Comparison of ENCODE assay signal across 26 cellular contexts in genomic region chr11:15195454-15196200, GRCh38.
DNase-seq lines count a peak whose midpoint lies in the region; ATAC-seq and TF ChIP-seq lines count a peak whose summit lies in the region.
"Had no signal": no experiment of that assay in that cellular context is flagged by ENCODE, and none has a peak within 500 bp of the region (broad histone marks: within the 10 kb centered on the region; RNA-seq: fewer than 3 reads in every experiment).

No MANE protein-coding gene starts in this region.

- H3K27ac ChIP-seq in ACC112 (ENCODE audit: low read depth, low read length): peak overlapping the region; percentile 68
- H3K27ac ChIP-seq in endodermal cell (ENCODE audit: low read depth, low read length): no peak overlapping the region
- peak overlapping the region; percentile 94 for H3K27ac ChIP-seq in mesenchymal stem cell (ENCODE audit: low read length, poor library complexity, severe bottlenecking)
- H3K27ac ChIP-seq: esophagus squamous epithelium, SK-N-MC had no signal

- TF ChIP-seq CTCF in HFFc6 (IDR thresholded peaks at IDR 0.05) (no peak), endodermal cell (conservative IDR thresholded peaks at IDR 0.05) (no peak)

- H3K9ac ChIP-seq in endodermal cell (ENCODE audit: extremely low read depth, low read length, poor library complexity, severe bottlenecking) (no peak overlapping the region), mesenchymal stem cell (ENCODE audit: low read length) (peak overlapping the region; percentile 5)

- no peaks in the 10 kb centered on the region for H3K79me1 ChIP-seq in mesenchymal stem cell (replicated peaks; ENCODE audit: low read length, poor library complexity, severe bottlenecking)

- no peak overlapping the region for H3K18ac ChIP-seq in mesenchymal stem cell (ENCODE audit: low read depth in 1 of 2, low read length in 2 of 2)

- H3K4me1 Mint-ChIP-seq in HFFc6 (ENCODE audit: low read depth) (peaks cover 39% of the 10 kb centered on the region), endodermal cell (peaks cover 9% of the 10 kb centered on the region)
- no peaks in the 10 kb centered on the region for H3K4me1 Mint-ChIP-seq in stimulated activated naive CD8-positive, alpha-beta T cell treated with anti-CD3 and anti-CD28 coated beads, Interleukin-15, amount 100 ng/mL, for 72 hours
- H3K4me1 Mint-ChIP-seq: activated CD8-positive, alpha-beta memory T cell treated with anti-CD3 and anti-CD28 coated beads, Interleukin-2, amount 10 ng/mL, durations not matched to agents 7 days and 5 days; immature natural killer cell; neural crest cell had no signal

- no peak overlapping the region for H3K14ac ChIP-seq in mesenchymal stem cell (ENCODE audit: low read length in 2 of 2)

- no peaks in the 10 kb centered on the region for H3K27me3 ChIP-seq in ACC112 (ENCODE audit: insufficient read depth, low read length)
- H3K27me3 ChIP-seq in endodermal cell (ENCODE audit: control insufficient read depth, insufficient read depth, low read length, poor library complexity, severe bottlenecking): peaks cover 8% of the 10 kb centered on the region
- no peaks in the 10 kb centered on the region for H3K27me3 ChIP-seq in mesenchymal stem cell (ENCODE audit: control insufficient read depth in 1 of 2, insufficient read depth in 1 of 2, low read length in 2 of 2)
- H3K27me3 ChIP-seq: esophagus squamous epithelium had no signal

- H3K4me3 ChIP-seq in ACC112 (ENCODE audit: low read depth, low read length): 0 out of 2 replicates have a peak overlapping the region, but pooled peaks have one; percentile 38
- no peak overlapping the region for H3K4me3 ChIP-seq in endodermal cell (ENCODE audit: low read length)
- H3K4me3 ChIP-seq in mesenchymal stem cell (ENCODE audit: insufficient read depth in 1 of 2, low read depth in 1 of 2, low read length in 2 of 2): no peak overlapping the region
- H3K4me3 ChIP-seq: esophagus squamous epithelium, SK-N-MC had no signal

- no peak overlapping the region for H3K4ac ChIP-seq in mesenchymal stem cell (ENCODE audit: low read depth in 1 of 2, low read length in 2 of 2)

- H3K23ac ChIP-seq in mesenchymal stem cell (ENCODE audit: low read length in 2 of 2): no peak overlapping the region

- H3K4me2 ChIP-seq in mesenchymal stem cell (ENCODE audit: low read length, poor library complexity, severe bottlenecking): peak overlapping the region; percentile 24

- 79 to 90% methylated on average over 2 of the region's 2 CpGs for WGBS in endodermal cell (ENCODE audit: insufficient coverage in 1 of 2, insufficient read length in 1 of 2), 2 experiments
- WGBS in mesenchymal stem cell: 73% methylated on average over 2 of the region's 2 CpGs

- H3K9me3 ChIP-seq in endodermal cell (ENCODE audit: control insufficient read depth, low read length) (no peaks in the 10 kb centered on the region), mesenchymal stem cell (ENCODE audit: control insufficient read depth, low read length) (no peaks in the 10 kb centered on the region)
- H3K9me3 ChIP-seq: esophagus squamous epithelium had no signal

- peak overlapping the region; percentile 55 for H3K27ac Mint-ChIP-seq in HFFc6
- no peak overlapping the region for H3K27ac Mint-ChIP-seq in endodermal cell
- H3K27ac Mint-ChIP-seq in stimulated activated naive CD8-positive, alpha-beta T cell treated with anti-CD3 and anti-CD28 coated beads, Interleukin-15, amount 100 ng/mL, for 72 hours: peak overlapping the region in 1 of 2 donors; percentile 49
- H3K27ac Mint-ChIP-seq: activated CD8-positive, alpha-beta memory T cell treated with anti-CD3 and anti-CD28 coated beads, Interleukin-2, amount 10 ng/mL, durations not matched to agents 7 days and 5 days; CD8-positive, alpha-beta T cell; immature natural killer cell had no signal

- no peaks in the 10 kb centered on the region for H3K79me2 ChIP-seq in ACC112 (ENCODE audit: control insufficient read depth, insufficient read depth, low read length, unreplicated experiment)

- H3K4me3 Mint-ChIP-seq in HFFc6: no peak overlapping the region
- no peak overlapping the region for H3K4me3 Mint-ChIP-seq in endodermal cell
- H3K4me3 Mint-ChIP-seq in stimulated activated naive CD8-positive, alpha-beta T cell treated with anti-CD3 and anti-CD28 coated beads, Interleukin-15, amount 100 ng/mL, for 72 hours: no peak overlapping the region
- H3K4me3 Mint-ChIP-seq: activated CD8-positive, alpha-beta memory T cell treated with anti-CD3 and anti-CD28 coated beads, Interleukin-2, amount 10 ng/mL, durations not matched to agents 7 days and 5 days; CD8-positive, alpha-beta T cell; immature natural killer cell; neural crest cell had no signal

- peak overlapping the region; percentile 70 for H2AK5ac ChIP-seq in mesenchymal stem cell (ENCODE audit: low read length, severe bottlenecking)

- H2BK12ac ChIP-seq in mesenchymal stem cell (ENCODE audit: low read length in 2 of 2): no peak overlapping the region

- H3K9me3 Mint-ChIP-seq in HFFc6: no peaks in the 10 kb centered on the region
- H3K9me3 Mint-ChIP-seq in endodermal cell: no peaks in the 10 kb centered on the region
- H3K9me3 Mint-ChIP-seq in stimulated activated naive CD8-positive, alpha-beta T cell treated with anti-CD3 and anti-CD28 coated beads, Interleukin-15, amount 100 ng/mL, for 72 hours: no peaks in the 10 kb centered on the region
- H3K9me3 Mint-ChIP-seq: CD8-positive, alpha-beta T cell; immature natural killer cell; neural crest cell had no signal

- H3K36me3 ChIP-seq in ACC112 (ENCODE audit: insufficient read depth, low read length) (no peaks in the 10 kb centered on the region), endodermal cell (ENCODE audit: control insufficient read depth, insufficient read depth, low read length) (no peaks in the 10 kb centered on the region), mesenchymal stem cell (ENCODE audit: control insufficient read depth in 1 of 2, insufficient read depth in 2 of 2, low read depth in 1 of 2, low read length in 2 of 2) (no peaks in the 10 kb centered on the region)
- H3K36me3 ChIP-seq: esophagus squamous epithelium had no signal

- no peak overlapping the region for H4K8ac ChIP-seq in mesenchymal stem cell (ENCODE audit: low read length)

- no peaks in the 10 kb centered on the region for H3K36me3 Mint-ChIP-seq in HFFc6 (ENCODE audit: low read depth)
- no peaks in the 10 kb centered on the region for H3K36me3 Mint-ChIP-seq in endodermal cell (ENCODE audit: low read depth)
- H3K36me3 Mint-ChIP-seq: activated CD8-positive, alpha-beta memory T cell treated with anti-CD3 and anti-CD28 coated beads, Interleukin-2, amount 10 ng/mL, durations not matched to agents 7 days and 5 days; CD8-positive, alpha-beta T cell; immature natural killer cell had no signal

- H3K27me3 Mint-ChIP-seq in HFFc6 (ENCODE audit: insufficient read depth) (no peaks in the 10 kb centered on the region), endodermal cell (ENCODE audit: insufficient read depth) (peaks cover 11% of the 10 kb centered on the region)
- H3K27me3 Mint-ChIP-seq in stimulated activated naive CD8-positive, alpha-beta T cell treated with anti-CD3 and anti-CD28 coated beads, Interleukin-15, amount 100 ng/mL, for 72 hours: peaks cover 21% of the 10 kb centered on the region

- DNase-seq in HFFc6 (no peak), endodermal cell (peak; percentile 33), mesenchymal stem cell (no peak), NOMO-1 (lab: John Stamatoyannopoulos, UW; ENCODE audit: unreplicated experiment in 2 of 2) (no peak), iPS-NIHi11 (ENCODE audit: low spot score) (no peak)
- DNase-seq in stimulated activated naive CD8-positive, alpha-beta T cell treated with anti-CD3 and anti-CD28 coated beads, Interleukin-15, amount 100 ng/mL, for 72 hours: no peak
- no peak for DNase-seq in activated CD4-positive, alpha-beta T cell treated with anti-CD3 and anti-CD28 coated beads, Interleukin-2, amount 50 U/mL, for 48 hours
- DNase-seq: activated CD4-positive, CD25-positive, alpha-beta regulatory T cell treated with anti-CD3 and anti-CD28 coated beads, Interleukin-2, amount 50 U/mL, for 72 hours; activated CD8-positive, alpha-beta memory T cell treated with anti-CD3 and anti-CD28 coated beads, Interleukin-2, amount 10 ng/mL, durations not matched to agents 7 days and 5 days; activated effector memory CD4-positive, alpha-beta T cell treated with Interleukin-2 at 50 U/mL for 16 hours; caudate nucleus; CD8-positive, alpha-beta T cell; esophagus squamous epithelium; H7; immature natural killer cell; KBM-7; NCI-H1048; NCI-H2171 treated with DMSO at 0.1 percent for 48 hours; NCI-H774; right cardiac atrium; stimulated activated naive CD4-positive, alpha-beta T cell treated with Interleukin-2 at 50 U/mL for 16 hours; T-helper 9 cell; trophoblast cell had no signal

- H3K4me1 ChIP-seq in ACC112 (ENCODE audit: control insufficient read depth, insufficient read depth, low read length, unreplicated experiment) (peaks cover 54% of the 10 kb centered on the region), endodermal cell (ENCODE audit: control insufficient read depth, insufficient read depth, low read length) (peaks cover 4% of the 10 kb centered on the region), mesenchymal stem cell (ENCODE audit: control insufficient read depth, insufficient read depth, low read depth, low read length) (peaks cover 8% of the 10 kb centered on the region)
- H3K4me1 ChIP-seq: esophagus squamous epithelium had no signal

- H4K91ac ChIP-seq in mesenchymal stem cell (ENCODE audit: low read length): no peak overlapping the region

- H2BK120ac ChIP-seq in mesenchymal stem cell (ENCODE audit: low read depth, low read length): no peak overlapping the region

- no peak overlapping the region for H2BK15ac ChIP-seq in mesenchymal stem cell (ENCODE audit: low read depth, poor library complexity, severe bottlenecking)

- no peak overlapping the region for H2BK5ac ChIP-seq in mesenchymal stem cell (ENCODE audit: low read depth, low read length, poor library complexity, severe bottlenecking)

- no peak for ATAC-seq in stimulated activated naive CD8-positive, alpha-beta T cell treated with anti-CD3 and anti-CD28 coated beads, Interleukin-15, amount 100 ng/mL, for 72 hours
- ATAC-seq: activated CD8-positive, alpha-beta memory T cell treated with anti-CD3 and anti-CD28 coated beads, Interleukin-2, amount 10 ng/mL, durations not matched to agents 7 days and 5 days; CD8-positive, alpha-beta T cell; right cardiac atrium had no signal

- H2AFZ ChIP-seq in ACC112 (ENCODE audit: low read length, unreplicated experiment): no peak overlapping the region
- H2AFZ ChIP-seq in mesenchymal stem cell (ENCODE audit: low read depth, low read length): no peak overlapping the region
